Comparison of ENCODE assay signal across 25 cellular contexts in genomic region chr7:128263420-128263819, GRCh38. TPM values are rescaled to one million over a fixed set of nuclear protein-coding genes. Genes with fewer than 3 reads are reported as not detected.
"Had no signal": no experiment of that assay in that cellular context is flagged by ENCODE, and none has a peak within 500 bp of the region (broad histone marks: within the 10 kb centered on the region; RNA-seq: fewer than 3 reads in every experiment).

No MANE protein-coding gene starts in this region.

- ATAC-seq: activated CD8-positive, alpha-beta T cell treated with anti-CD3 and anti-CD28 coated beads for 36 hours; heart right ventricle; left lobe of liver had no signal

- H3K9me3 ChIP-seq: esophagus muscularis mucosa, heart right ventricle, right atrium auricular region, tibial nerve, uterus had no signal

- FAIRE-seq: endothelial cell of umbilical vein, kidney, TTC549 had no signal

- H3K27ac ChIP-seq: cardiac muscle cell, esophagus muscularis mucosa, heart right ventricle, right atrium auricular region, tibial nerve, uterus had no signal

- H3K27me3 ChIP-seq: cardiac muscle cell, right atrium auricular region, uterus had no signal

- H3K4me3 ChIP-seq: cardiac muscle cell, esophagus muscularis mucosa, heart right ventricle, right atrium auricular region, tibial nerve, uterus had no signal

- DNase-seq: activated B cell treated with CpG ODN at 0.5 μM for 24 hours; activated CD4-positive, alpha-beta T cell treated with anti-CD3 and anti-CD28 coated beads for 48 hours; activated CD8-positive, alpha-beta T cell treated with anti-CD3 and anti-CD28 coated beads for 36 hours; activated gamma-delta T cell; activated T-cell treated with anti-CD3 and anti-CD28 coated beads, Interleukin-2, amount 50 U/mL, for 48 hours; effector memory CD4-positive, alpha-beta T cell; heart right ventricle; kidney; stimulated activated CD4-positive, alpha-beta T cell treated with anti-CD3 and anti-CD28 coated beads, Interleukin-12 subunit alpha, Interleukin-12 subunit beta, amount 100 ng/mL, for 4 hours; stimulated activated CD4-positive, alpha-beta T cell treated with anti-CD3 and anti-CD28 coated beads, Interleukin-1b, Interleukin-23, amount 100 ng/mL, for 48 hours; stimulated activated CD8-positive, alpha-beta memory T cell treated with anti-CD3 and anti-CD28 coated beads, Interleukin-4, amount 100 ng/mL, for 48 hours; stimulated activated naive CD4-positive, alpha-beta T cell; uterus had no signal

- H3K36me3 ChIP-seq: cardiac muscle cell, esophagus muscularis mucosa, heart right ventricle, right atrium auricular region, tibial nerve, uterus had no signal

RNA-seq across cellular contexts. Expression of gene LEP, which starts 22.3 kb away (rescaled TPM):
- total RNA-seq: activated B cell treated with CpG ODN at 0.5 μM for 24 hours; activated CD8-positive, alpha-beta T cell treated with anti-CD3 and anti-CD28 coated beads for 36 hours; cardiac muscle cell; chondrocyte; endothelial cell of umbilical vein; esophagus muscularis mucosa; kidney; left lobe of liver; lung microvascular endothelial cell; myocyte; progenitor cell of endocrine pancreas; uterus had no signal
- polyA plus RNA-seq: cardiac muscle cell, endothelial cell of umbilical vein, neural cell had no signal
